Comparison of ENCODE assay signal across 12 cellular contexts in the genomic region with DNA sequence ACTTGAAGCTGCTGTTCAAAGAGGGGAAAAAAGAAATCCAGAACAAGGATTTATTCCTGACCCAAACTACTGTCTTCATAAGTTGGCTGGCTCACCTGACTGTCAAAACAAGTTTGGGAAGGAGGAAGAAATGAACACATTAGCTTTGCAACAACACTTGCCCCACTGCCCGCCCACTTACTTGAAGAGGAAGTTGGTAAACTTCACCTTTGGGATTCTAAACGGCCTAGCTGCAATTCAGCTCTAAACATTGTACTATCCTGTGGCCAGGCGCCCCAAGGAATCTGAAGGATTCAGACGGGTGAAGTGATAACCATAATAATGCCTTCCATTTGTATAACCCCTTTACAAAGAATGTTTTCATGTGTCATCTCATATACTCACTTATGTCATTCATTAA.
DNase-seq lines count a peak whose midpoint lies in the region; ATAC-seq and TF ChIP-seq lines count a peak whose summit lies in the region.
"Had no signal": no experiment of that assay in that cellular context is flagged by ENCODE, and none has a peak within 500 bp of the region (broad histone marks: within the 10 kb centered on the region; RNA-seq: fewer than 3 reads in every experiment).

No MANE protein-coding gene starts in this region.

- WGBS in gastroesophageal sphincter (ENCODE audit: low coverage in 1 of 2), 2 donors = 66 to 78% methylated on average over 2 to 4 of the region's 4 CpGs
- 19 to 55% methylated on average over 4 of the region's 4 CpGs for whole genome bisulfite sequencing in sigmoid colon, 2 donors

- TF ChIP-seq EP300 in gastroesophageal sphincter (IDR thresholded peaks at IDR 0.05) (no peak), sigmoid colon (IDR thresholded peaks at IDR 0.05) (no peak)

- H3F3A ChIP-seq in GM23338 (replicated peaks; ENCODE audit: low read depth) (no peaks in the 10 kb centered on the region), MM.1S (ENCODE audit: insufficient read depth, low read length) (peaks cover 5% of the 10 kb centered on the region; the same call in 1 of the 2 replicates)

- H3K9me3 ChIP-seq in MM.1S (replicated peaks; ENCODE audit: insufficient read depth, low read length) (no peaks in the 10 kb centered on the region), gastroesophageal sphincter (no peaks in the 10 kb centered on the region), sigmoid colon (no peaks in the 10 kb centered on the region)

- no peaks in the 10 kb centered on the region for H3K36me3 Mint-ChIP-seq in GM23338 (ENCODE audit: low read depth)
- H3K36me3 Mint-ChIP-seq: CD4-positive, alpha-beta memory T cell; natural killer cell had no signal

- H2AFZ ChIP-seq in GM23338 (no peak overlapping the region), MM.1S (ENCODE audit: low read length) (no peak overlapping the region)

- no peaks in the 10 kb centered on the region for H3K9me3 Mint-ChIP-seq in GM23338
- H3K9me3 Mint-ChIP-seq: natural killer cell had no signal

- peak; percentile 87 for ATAC-seq in GM23338
- no peak for ATAC-seq in gastroesophageal sphincter
- ATAC-seq: natural killer cell had no signal

- H3K27ac Mint-ChIP-seq in GM23338 = peak overlapping the region; percentile 72
- H3K27ac Mint-ChIP-seq: CD4-positive, alpha-beta memory T cell had no signal

- intact Hi-C loops in sigmoid colon (cut with DNase I) = no loop called here

- H4K20me1 ChIP-seq in GM23338 (replicated peaks; ENCODE audit: insufficient read depth) (no peaks in the 10 kb centered on the region), MM.1S (ENCODE audit: insufficient read depth, low read length) (no peaks in the 10 kb centered on the region)

- DNase-seq in GM23338 (ENCODE audit: low spot score) = peak; percentile 78
- no peak for DNase-seq in MM.1S
- no peak for DNase-seq in sigmoid colon
- DNase-seq in NCI-H524 treated with DMSO at 0.1 percent for 48 hours (lab: John Stamatoyannopoulos, UW) = no peak
- DNase-seq in NCI-H69 (lab: John Stamatoyannopoulos, UW) = no peak
- DNase-seq in occipital lobe (lab: John Stamatoyannopoulos, UW) = no peak
- DNase-seq: CD4-positive, alpha-beta memory T cell; cortex of kidney; natural killer cell; NCI-H1092 treated with DMSO at 0.1 percent for 48 hours; NCI-H510A had no signal

- peaks cover 16% of the 10 kb centered on the region for H3K4me1 Mint-ChIP-seq in GM23338

- H3K27me3 ChIP-seq in GM23338 (ENCODE audit: insufficient read depth) = no peaks in the 10 kb centered on the region
- no peaks in the 10 kb centered on the region for H3K27me3 ChIP-seq in MM.1S (replicated peaks; ENCODE audit: insufficient read depth, low read length)
- H3K27me3 ChIP-seq in gastroesophageal sphincter = no peaks in the 10 kb centered on the region
- no peaks in the 10 kb centered on the region for H3K27me3 ChIP-seq in sigmoid colon

- TF ChIP-seq POLR2A in gastroesophageal sphincter (IDR thresholded peaks at IDR 0.05) (no peak), sigmoid colon (IDR thresholded peaks at IDR 0.05) (no peak)

- H3K36me3 ChIP-seq in GM23338 (ENCODE audit: insufficient read depth) (no peaks in the 10 kb centered on the region), MM.1S (replicated peaks; ENCODE audit: insufficient read depth, low read length) (no peaks in the 10 kb centered on the region), gastroesophageal sphincter (no peaks in the 10 kb centered on the region), sigmoid colon (no peaks in the 10 kb centered on the region)

- no peak overlapping the region for H3K4me3 ChIP-seq in GM23338
- H3K4me3 ChIP-seq in MM.1S (ENCODE audit: low read length) = no peak overlapping the region
- H3K4me3 ChIP-seq in gastroesophageal sphincter = no peak overlapping the region
- H3K4me3 ChIP-seq in sigmoid colon = no peak overlapping the region

- H3K4me2 ChIP-seq in GM23338 = peak overlapping the region; percentile 49; the same call in 1 of the 2 replicates
- H3K4me2 ChIP-seq in MM.1S (ENCODE audit: low read depth, low read length) = peak overlapping the region; percentile 17; the same call in 1 of the 2 replicates

- no peak overlapping the region for H3K4me3 Mint-ChIP-seq in GM23338
- H3K4me3 Mint-ChIP-seq: CD4-positive, alpha-beta memory T cell; natural killer cell had no signal

- H3K79me2 ChIP-seq in GM23338 (replicated peaks; ENCODE audit: insufficient read depth) = no peaks in the 10 kb centered on the region
- H3K79me2 ChIP-seq in MM.1S (ENCODE audit: low read length) = no peaks in the 10 kb centered on the region

- TF ChIP-seq CTCF in GM23338 (conservative IDR thresholded peaks at IDR 0.05; ENCODE audit: low read depth in 2 of 2) (no peak), MM.1S (IDR thresholded peaks at IDR 0.05; ENCODE audit: low read length) (no peak), gastroesophageal sphincter (IDR thresholded peaks at IDR 0.05) (no peak), sigmoid colon (IDR thresholded peaks at IDR 0.05) (no peak)

- no peak overlapping the region for H3K9ac ChIP-seq in MM.1S (ENCODE audit: low read length)

- H3K27ac ChIP-seq in GM23338 (ENCODE audit: low read depth) (peak overlapping the region; percentile 83), MM.1S (ENCODE audit: low read length) (no peak overlapping the region), gastroesophageal sphincter (peak overlapping the region in 3 of 4 donors; percentile 29 to 63 (median 51)), sigmoid colon (peak overlapping the region; percentile 36 to 56 (median 46))

- peaks cover 3% of the 10 kb centered on the region for H3K27me3 Mint-ChIP-seq in GM23338 (ENCODE audit: insufficient read depth, low read depth, poor library complexity)

- H3K9me2 ChIP-seq in GM23338 (ENCODE audit: insufficient read depth) = no peaks in the 10 kb centered on the region
- H3K9me2 ChIP-seq in MM.1S (replicated peaks; ENCODE audit: insufficient read depth, low read length) = no peaks in the 10 kb centered on the region

- H3K4me1 ChIP-seq in GM23338 (ENCODE audit: insufficient read depth) = peaks cover 14% of the 10 kb centered on the region
- peaks cover 15% of the 10 kb centered on the region for H3K4me1 ChIP-seq in MM.1S (ENCODE audit: low read length)
- peaks cover 0 to 20% (median 7%) of the 10 kb centered on the region in 3 donors for H3K4me1 ChIP-seq in gastroesophageal sphincter
- H3K4me1 ChIP-seq in sigmoid colon = peaks cover 0 to 19% (median 6%) of the 10 kb centered on the region in 4 donors

TF ChIP-seq in GM23338, 12 proteins besides CTCF, POLR2A, EP300 and RAD21 (continues in another document):
- TF ChIP-seq EZH2 (IDR thresholded peaks at IDR 0.05; ENCODE audit: low read depth, unreplicated experiment) = no peak
- TF ChIP-seq ZNF114 (CRISPR knock-in tag; IDR thresholded peaks at IDR 0.05) = no peak
- no peak for TF ChIP-seq REST (IDR thresholded peaks at IDR 0.05; ENCODE audit: unreplicated experiment)
